In the genomic region with DNA sequence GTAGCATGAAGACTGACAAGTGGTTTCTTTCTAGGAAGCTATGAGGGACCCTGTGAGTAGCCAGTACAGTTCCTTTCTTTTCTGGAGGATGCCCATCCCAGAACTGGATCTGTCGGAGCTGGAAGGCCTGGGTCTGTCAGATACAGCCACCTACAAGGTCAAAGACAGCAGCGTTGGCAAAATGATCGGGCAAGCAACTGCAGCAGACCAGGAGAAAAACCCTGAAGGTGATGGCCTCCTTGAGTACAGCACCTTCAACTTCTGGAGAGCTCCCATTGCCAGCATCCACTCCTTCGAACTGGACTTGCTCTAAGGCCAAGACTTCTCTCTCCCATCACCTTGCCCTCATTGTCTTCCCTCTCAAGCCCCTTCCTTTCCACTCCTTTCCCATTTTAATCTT, we compare ENCODE assay signal across 1 cellular context.
TF ChIP-seq lines count a peak whose summit lies in the region.

No MANE protein-coding gene starts in this region.

TF ChIP-seq in GM23338, 12 proteins besides CTCF, POLR2A, EP300 and RAD21:
- no peak for TF ChIP-seq CREB1 (CRISPR knock-in tag; IDR thresholded peaks at IDR 0.05; ENCODE audit: low read depth)
- TF ChIP-seq REST (IDR thresholded peaks at IDR 0.05; ENCODE audit: unreplicated experiment), result no peak
- no peak for TF ChIP-seq JUNB (IDR thresholded peaks at IDR 0.05; ENCODE audit: unreplicated experiment)
- TF ChIP-seq EZH2phosphoT487 (IDR thresholded peaks at IDR 0.05; ENCODE audit: unreplicated experiment), result no peak
- no peak for TF ChIP-seq EZH2 (IDR thresholded peaks at IDR 0.05; ENCODE audit: low read depth, unreplicated experiment)
- TF ChIP-seq, protein P1, sequence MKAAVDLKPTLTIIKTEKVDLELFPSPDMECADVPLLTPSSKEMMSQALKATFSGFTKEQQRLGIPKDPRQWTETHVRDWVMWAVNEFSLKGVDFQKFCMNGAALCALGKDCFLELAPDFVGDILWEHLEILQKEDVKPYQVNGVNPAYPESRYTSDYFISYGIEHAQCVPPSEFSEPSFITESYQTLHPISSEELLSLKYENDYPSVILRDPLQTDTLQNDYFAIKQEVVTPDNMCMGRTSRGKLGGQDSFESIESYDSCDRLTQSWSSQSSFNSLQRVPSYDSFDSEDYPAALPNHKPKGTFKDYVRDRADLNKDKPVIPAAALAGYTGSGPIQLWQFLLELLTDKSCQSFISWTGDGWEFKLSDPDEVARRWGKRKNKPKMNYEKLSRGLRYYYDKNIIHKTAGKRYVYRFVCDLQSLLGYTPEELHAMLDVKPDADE (IDR thresholded peaks at IDR 0.05), result no peak
- TF ChIP-seq ZNF462 (CRISPR knock-in tag; IDR thresholded peaks at IDR 0.05), result no peak
- TF ChIP-seq ZNF331 (CRISPR knock-in tag; IDR thresholded peaks at IDR 0.05; ENCODE audit: low read depth), result no peak
- TF ChIP-seq STAT1 (IDR thresholded peaks at IDR 0.05; ENCODE audit: unreplicated experiment), result no peak
- TF ChIP-seq NANOG (IDR thresholded peaks at IDR 0.05; ENCODE audit: borderline replicate concordance), result no peak
- TF ChIP-seq POLR2AphosphoS5 (IDR thresholded peaks at IDR 0.05; ENCODE audit: low read depth), result no peak
- TF ChIP-seq ZNF114 (CRISPR knock-in tag; IDR thresholded peaks at IDR 0.05), result no peak
